ENCODE assay signal across 11 cellular contexts in the genomic region with DNA sequence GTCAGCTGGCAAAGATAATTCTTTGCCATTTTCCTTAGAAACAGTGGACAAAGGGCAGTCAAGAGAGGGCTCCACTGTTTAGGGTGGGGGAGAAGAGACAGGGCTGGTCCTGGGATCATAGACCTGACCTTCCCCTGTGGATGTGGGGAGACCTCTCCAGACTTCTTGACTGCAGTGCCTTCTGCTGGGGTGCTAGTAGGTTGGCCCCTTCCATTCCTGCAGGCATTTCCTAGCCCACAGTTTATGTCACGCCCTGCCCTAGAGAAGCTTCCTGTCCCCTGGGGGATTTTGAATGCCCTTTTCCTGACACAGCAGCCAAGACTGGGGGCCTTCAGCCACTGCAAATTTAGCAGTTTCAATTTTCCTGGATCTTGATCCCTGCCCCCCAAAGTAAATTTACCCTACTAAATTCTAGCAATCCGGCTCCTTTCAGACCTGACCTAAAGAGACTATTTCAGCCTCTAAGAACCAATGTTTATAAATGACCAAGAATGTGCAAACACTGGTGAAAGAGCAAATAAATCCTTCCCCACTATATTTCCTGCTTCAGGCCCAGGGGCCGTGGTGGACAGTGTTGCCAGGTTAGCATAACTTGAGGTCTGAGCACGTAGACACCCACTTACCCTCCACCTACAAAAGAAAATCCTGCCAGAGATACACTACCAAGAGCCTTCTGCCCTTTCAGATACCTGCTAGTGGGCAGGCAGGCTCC. TPM values are rescaled to one million over a fixed set of nuclear protein-coding genes. Genes with fewer than 3 reads are reported as not detected.
DNase-seq lines count a peak whose midpoint lies in the region; ATAC-seq and TF ChIP-seq lines count a peak whose summit lies in the region.
"Had no signal": no experiment of that assay in that cellular context is flagged by ENCODE, and none has a peak within 500 bp of the region (broad histone marks: within the 10 kb centered on the region; RNA-seq: fewer than 3 reads in every experiment).

No MANE protein-coding gene starts in this region.

- H3K4me1 ChIP-seq in PC-3 (ENCODE audit: insufficient read depth, low read length) (peaks cover 25% of the 10 kb centered on the region), trophoblast cell (ENCODE audit: control insufficient read depth in 1 of 2, insufficient read depth in 2 of 2, low read length in 2 of 2) (peaks cover 41 to 47% of the 10 kb centered on the region in 2 experiments)

- ATAC-seq in PC-3 (peak; percentile 48), HG02571 (IDR thresholded peaks at IDR 0.05; ENCODE audit: unreplicated experiment) (no peak)
- ATAC-seq: activated CD8-positive, alpha-beta T cell treated with anti-CD3 and anti-CD28 coated beads for 36 hours had no signal

- POLR2A ChIA-PET in PC-3 (lab: Charles Lee; ENCODE audit: unreplicated experiment), result no interaction called here

- no peak overlapping the region for H3K4me3 ChIP-seq in PC-3 (ENCODE audit: low read length)
- H3K4me3 ChIP-seq in trophoblast cell (ENCODE audit: low read depth, low read length), result no peak overlapping the region
- no peak overlapping the region for H3K4me3 ChIP-seq in brain microvascular endothelial cell (ENCODE audit: low read depth, low read length)

- H3K79me2 ChIP-seq in PC-3 (ENCODE audit: low read length) (no peaks in the 10 kb centered on the region), trophoblast cell (ENCODE audit: control insufficient read depth, insufficient read depth, low read length, poor library complexity) (peaks cover 17% of the 10 kb centered on the region)

- no peak for TF ChIP-seq CTCF in PC-3 (conservative IDR thresholded peaks at IDR 0.05; ENCODE audit: low read depth, low read length)
- TF ChIP-seq CTCF in brain microvascular endothelial cell (IDR thresholded peaks at IDR 0.05; ENCODE audit: low read depth, low read length, missing control alignments), result no peak

- peak overlapping the region; percentile 93 for H2BK120ac ChIP-seq in trophoblast cell (ENCODE audit: insufficient read depth, low read length, poor library complexity)

- H3K27ac ChIP-seq in PC-3 (ENCODE audit: low read length) (no peak overlapping the region), trophoblast cell (ENCODE audit: low read depth, low read length) (peak overlapping the region; percentile 48), brain microvascular endothelial cell (no peak overlapping the region)

- no peaks in the 10 kb centered on the region for H3F3A ChIP-seq in PC-3 (ENCODE audit: low read length, unreplicated experiment)

- peak overlapping the region; percentile 37 for H3K4ac ChIP-seq in trophoblast cell (ENCODE audit: low read depth, low read length)

- no peaks in the 10 kb centered on the region for H3K27me3 ChIP-seq in PC-3 (ENCODE audit: low read length)
- H3K27me3 ChIP-seq in trophoblast cell (ENCODE audit: insufficient read depth, low read length), result no peaks in the 10 kb centered on the region
- no peaks in the 10 kb centered on the region for H3K27me3 ChIP-seq in brain microvascular endothelial cell (replicated peaks)

- H3K79me1 ChIP-seq in trophoblast cell (ENCODE audit: low read length), result peaks cover 40% of the 10 kb centered on the region

- no peaks in the 10 kb centered on the region for H3K9me2 ChIP-seq in PC-3 (replicated peaks; ENCODE audit: low read length)

- in situ Hi-C loops in brain microvascular endothelial cell (cut with HindIII; ENCODE audit: low pct_ligation_motif_present, low sequenced_read_pairs), result no loop called here

- H2AFZ ChIP-seq in PC-3 (ENCODE audit: low read length), result peak overlapping the region; percentile 43; the same call in 1 of the 2 replicates
- peak overlapping the region; percentile 42 for H2AFZ ChIP-seq in trophoblast cell (ENCODE audit: insufficient read depth, low read length, poor library complexity)

- no peaks in the 10 kb centered on the region for H3K36me3 ChIP-seq in PC-3 (ENCODE audit: low read depth, low read length)
- H3K36me3 ChIP-seq in trophoblast cell (ENCODE audit: control insufficient read depth in 1 of 2, insufficient read depth in 2 of 2, low read length in 2 of 2), result no peaks in the 10 kb centered on the region
- no peaks in the 10 kb centered on the region for H3K36me3 ChIP-seq in brain microvascular endothelial cell (replicated peaks)

- H3K9ac ChIP-seq in PC-3 (ENCODE audit: low read length) (no peak overlapping the region), trophoblast cell (ENCODE audit: low read length) (no peak overlapping the region)

- CTCF ChIA-PET in PC-3 (lab: Charles Lee), result interaction anchor here (1.5 kb wide), 2 partner anchors 85 to 122 kb away, joined by 6 to 8 read pairs; no protein-coding TSS in a partner anchor

- H3K23ac ChIP-seq in trophoblast cell (ENCODE audit: low read length), result no peak overlapping the region

- peak overlapping the region; percentile 79 for H4K12ac ChIP-seq in trophoblast cell (ENCODE audit: low read depth, low read length)

- DNase-seq in DMS53 treated with DMSO at 0.1 percent for 48 hours (lab: John Stamatoyannopoulos, UW; ENCODE audit: unreplicated experiment) (peak; percentile 76), PC-3 (peak; percentile 41), globus pallidus (ENCODE audit: low spot score) (peak; percentile 28), trophoblast cell (peak in 1 of 2 donors; percentile 66), T1000 (lab: John Stamatoyannopoulos, UW) (no peak), brain microvascular endothelial cell (no peak)
- DNase-seq in activated naive CD4-positive, alpha-beta T cell (lab: John Stamatoyannopoulos, UW), result no peak
- DNase-seq: CD4-positive, alpha-beta T cell; NCI-H226 had no signal

- H4K91ac ChIP-seq in trophoblast cell (ENCODE audit: low read depth, low read length), result peak overlapping the region; percentile 87

- H3K4me2 ChIP-seq in PC-3 (ENCODE audit: low read length) (peak overlapping the region; percentile 54), trophoblast cell (ENCODE audit: low read length) (no peak overlapping the region)

- peak overlapping the region; percentile 75 for H2BK5ac ChIP-seq in trophoblast cell (ENCODE audit: low read depth, low read length, poor library complexity)

- intact Hi-C loops in PC-3 (cut with micrococcal nuclease), result loop anchor here (10.0 kb wide), 1 partner anchor 427 kb away; no protein-coding TSS in a partner anchor

- BruUV-seq in PC-3 (replicated peaks; lab: Mats Ljungman, UMichigan), result no TSS peak

- peak overlapping the region; percentile 7 for H2AK5ac ChIP-seq in trophoblast cell (ENCODE audit: low read length)

- no CpG with 5 or more reads among the region's 4 CpGs for WGBS in trophoblast cell (ENCODE audit: extremely low coverage, insufficient coverage, insufficient read length)

- H3K18ac ChIP-seq in trophoblast cell (ENCODE audit: low read length), result peak overlapping the region; percentile 71

- H3K9me3 ChIP-seq in PC-3 (ENCODE audit: low read length), result no peaks in the 10 kb centered on the region
- no peaks in the 10 kb centered on the region for H3K9me3 ChIP-seq in trophoblast cell (ENCODE audit: insufficient read depth, low read depth, low read length)

- no peaks in the 10 kb centered on the region for H4K20me1 ChIP-seq in PC-3 (ENCODE audit: low read length)

- H2BK12ac ChIP-seq in trophoblast cell (ENCODE audit: low read length), result peak overlapping the region; percentile 93

- peak overlapping the region; percentile 56 for H4K8ac ChIP-seq in trophoblast cell (ENCODE audit: low read depth, low read length)

- peak overlapping the region; percentile 18 for H3K14ac ChIP-seq in trophoblast cell (ENCODE audit: low read length)

RNA-seq across cellular contexts. Expression of gene PPFIBP2, which starts 58.4 kb away (rescaled TPM):
- 3.2 and 3.3 TPM in 2 replicates for total RNA-seq in PC-3 (2014; rRNA removed)
- polyA plus RNA-seq in trophoblast cell (2013), result 23.3 and 24.1 TPM in 2 replicates

Comparison
In these comparisons a context has a peak if more than half of its experiments do, and no peak if none do; other contexts are left out.
1. DNase-seq: peak in DMS53 treated with DMSO at 0.1 percent for 48 hours (single experiment), PC-3 (single experiment) and globus pallidus (single experiment); none in activated naive CD4-positive, alpha-beta T cell (0 of 4), T1000 (single experiment) and brain microvascular endothelial cell (single experiment).